In genomic region chr12:55816876-55817351, GRCh38 we compare ENCODE assay signal across 6 cellular contexts. TPM values are rescaled to one million over a fixed set of nuclear protein-coding genes. Genes with fewer than 3 reads are reported as not detected.
A peak's percentile ranks its signal among the peaks of the same experiment; 100 is the strongest.
DNase-seq lines count a peak whose midpoint lies in the region; ATAC-seq, FAIRE-seq and TF ChIP-seq lines count a peak whose summit lies in the region.

No MANE protein-coding gene starts in this region.

- TF ChIP-seq EP300 in H1 (IDR thresholded peaks at IDR 0.05; ENCODE audit: borderline replicate concordance in 1 of 2, low read depth in 2 of 2, low read length in 2 of 2): no peak

- H4K20me1 ChIP-seq in H1 (replicated peaks in 1 of 2; ENCODE audit: control insufficient read depth in 1 of 2, insufficient read depth in 2 of 2, low read length in 2 of 2): peaks cover 5 to 13% of the 10 kb centered on the region in 2 experiments

- peak overlapping the region; percentile 20 for H3K4ac ChIP-seq in H1 (replicated peaks; ENCODE audit: insufficient read length, low read depth, low read length)

- peak in 1 of 2 experiments; percentile 43 for DNase-seq in H1 (ENCODE audit: low read depth in 1 of 2, low spot score in 2 of 2)
- no peak for DNase-seq in retina
- DNase-seq in HuH-7 (ENCODE audit: low spot score): no peak

- peaks cover 4 to 12% (median 7%) of the 10 kb centered on the region in 4 experiments for H3K4me1 ChIP-seq in H1 (replicated peaks in 1 of 4; ENCODE audit: control insufficient read depth in 3 of 4, insufficient read depth in 4 of 4, low read length in 3 of 4)
- peaks cover 19% of the 10 kb centered on the region for H3K4me1 ChIP-seq in skeletal muscle satellite cell (ENCODE audit: control insufficient read depth, insufficient read depth, low read length)

- ATAC-seq in HG02610 (IDR thresholded peaks at IDR 0.05; ENCODE audit: unreplicated experiment): no peak

- no peak overlapping the region for H2BK120ac ChIP-seq in H1 (replicated peaks; ENCODE audit: low read depth, low read length)

- no peak overlapping the region for H2BK15ac ChIP-seq in H1 (ENCODE audit: low read length)

- peak overlapping the region; percentile 80 for H3K27ac ChIP-seq in KOPT-K1 (ENCODE audit: low read depth, low read length, poor library complexity, severe bottlenecking)
- H3K27ac ChIP-seq in H1 (ENCODE audit: low read depth, low read length): peak overlapping the region; percentile 91

- peak overlapping the region; percentile 96 to 99 (median 98) for H3K9ac ChIP-seq in H1 (replicated peaks in 1 of 4; ENCODE audit: extremely low read depth in 1 of 4, low read depth in 3 of 4, low read length in 3 of 4)
- H3K9ac ChIP-seq in skeletal muscle satellite cell (ENCODE audit: low read depth, low read length): peak overlapping the region; percentile 90

- peaks cover 34 to 70% of the 10 kb centered on the region in 2 experiments for H3K79me2 ChIP-seq in H1 (ENCODE audit: control insufficient read depth in 1 of 2, insufficient read depth in 2 of 2, low read length in 2 of 2)

- H4K91ac ChIP-seq in H1 (replicated peaks; ENCODE audit: insufficient read length, low read length): peak overlapping the region; percentile 67

- H3K27me3 ChIP-seq in H1 (replicated peaks in 1 of 4; ENCODE audit: control insufficient read depth in 3 of 4, extremely low read depth in 1 of 4, insufficient read depth in 3 of 4, low read length in 3 of 4) (no peaks in the 10 kb centered on the region), skeletal muscle satellite cell (ENCODE audit: control insufficient read depth, insufficient read depth, low read length) (no peaks in the 10 kb centered on the region)

- H3K36me3 ChIP-seq in KOPT-K1 (ENCODE audit: insufficient read depth, low read length) (peaks cover 73% of the 10 kb centered on the region), H1 (ENCODE audit: control insufficient read depth in 2 of 4, insufficient read depth in 4 of 4, low read length in 3 of 4) (peaks cover 8 to 37% (median 19%) of the 10 kb centered on the region in 4 experiments), skeletal muscle satellite cell (ENCODE audit: insufficient read depth, low read length) (peaks cover 49% of the 10 kb centered on the region)

- CTCF ChIA-PET in H1 (lab: Charles Lee; ENCODE audit: partially characterized antibody): interaction anchor here (1.0 to 18.0 kb wide), 9 partner anchors 14 to 262 kb away, joined by 3 to 224 read pairs (median 4); partner anchors contain the start of genes DGKA, DNAJC14, GDF11 and RAB5B

- POLR2A ChIA-PET in H1 (lab: Charles Lee; ENCODE audit: partially characterized antibody): interaction anchor here (1.1 to 14.0 kb wide), 14 partner anchors 5 to 139 kb away, joined by 3 to 133 read pairs (median 14); partner anchors contain the start of genes CD63, DNAJC14, ORMDL2 and SARNP

- H3K18ac ChIP-seq in H1 (ENCODE audit: extremely low read depth, low read length): peak overlapping the region; percentile 89

- H3K9me3 ChIP-seq in KOPT-K1 (ENCODE audit: insufficient read depth, low read length, poor library complexity, severe bottlenecking): no peaks in the 10 kb centered on the region
- H3K9me3 ChIP-seq in H1 (ENCODE audit: insufficient read depth in 2 of 2, low read depth in 1 of 2, low read length in 1 of 2): no peaks in the 10 kb centered on the region
- H3K9me3 ChIP-seq in skeletal muscle satellite cell (replicated peaks; ENCODE audit: low read length): no peaks in the 10 kb centered on the region

- H3K4me3 ChIP-seq in H1 (ENCODE audit: extremely low read depth in 1 of 4, insufficient read depth in 2 of 4, low read depth in 3 of 4, low read length in 4 of 4): peak overlapping the region; percentile 95 to 100 (median 96)
- peak overlapping the region; percentile 85 for H3K4me3 ChIP-seq in skeletal muscle satellite cell (ENCODE audit: low read length)

- no peak for TF ChIP-seq RAD21 in H1 (IDR thresholded peaks at IDR 0.05 in 1 of 2, conservative IDR thresholded peaks at IDR 0.05 in 1 of 2; ENCODE audit: low read depth in 2 of 2, low read length in 2 of 2)

- FAIRE-seq in H1 (lab: Jason Lieb, UNC): no peak

- no peak for TF ChIP-seq CTCF in H1 (IDR thresholded peaks at IDR 0.05; ENCODE audit: control extremely low read depth in 1 of 3, insufficient read depth in 1 of 3, low read depth in 1 of 3, low read length in 3 of 3)

- TF ChIP-seq POLR2A in H1 (IDR thresholded peaks at IDR 0.05; ENCODE audit: control extremely low read depth in 1 of 2, low read depth in 2 of 2, low read length in 2 of 2): no peak

- peak overlapping the region; percentile 75 for H4K5ac ChIP-seq in H1 (ENCODE audit: insufficient read length, low read depth, low read length)

- H3K14ac ChIP-seq in H1 (ENCODE audit: insufficient read length): no peak overlapping the region

- peak overlapping the region; percentile 87 for H2AFZ ChIP-seq in H1 (ENCODE audit: low read length)

- H2BK20ac ChIP-seq in H1 (ENCODE audit: low read length): no peak overlapping the region

- WGBS in H1 (ENCODE audit: extremely low coverage in 1 of 2, insufficient coverage in 1 of 2, insufficient read length in 1 of 2, insufficient replicate concordance in 2 of 2, low coverage in 1 of 2, low lambda C conversion rate in 2 of 2, missing lambda C conversion rate in 1 of 2), 2 experiments: 6% methylated on average over 14 of the region's 14 CpGs; no CpG with 5 or more reads in 1 of the 2 experiments

- H4K8ac ChIP-seq in H1 (ENCODE audit: extremely low read depth, insufficient read depth, low read length): no peak overlapping the region

- H2BK5ac ChIP-seq in H1 (ENCODE audit: low read depth, low read length): peak overlapping the region; percentile 95

- H3K23ac ChIP-seq in H1 (ENCODE audit: insufficient read length): no peak overlapping the region

- peak overlapping the region; percentile 71; the same call in 1 of the 2 replicates for H2BK12ac ChIP-seq in H1 (ENCODE audit: low read depth, low read length)

- peaks cover 2% of the 10 kb centered on the region; the same call in 1 of the 2 replicates for H3K23me2 ChIP-seq in H1 (ENCODE audit: low read depth, low read length)

- H3K4me2 ChIP-seq in H1 (ENCODE audit: insufficient read depth in 1 of 2, low read depth in 2 of 2, low read length in 2 of 2): peak overlapping the region; percentile 81 to 82
- peak overlapping the region; percentile 83 for H3K4me2 ChIP-seq in skeletal muscle satellite cell (ENCODE audit: low read length)

- H3K79me1 ChIP-seq in H1 (ENCODE audit: low read depth, low read length): peaks cover 6% of the 10 kb centered on the region; the same call in 1 of the 2 replicates

- H3K56ac ChIP-seq in H1 (replicated peaks; ENCODE audit: insufficient read length, low read depth, low read length): peak overlapping the region; percentile 75

- H2AK5ac ChIP-seq in H1 (ENCODE audit: low read depth, low read length): peak overlapping the region; percentile 72; the same call in 1 of the 2 replicates

TF ChIP-seq in H1, 55 proteins besides CTCF, POLR2A, EP300 and RAD21 (continues in another document):
- TF ChIP-seq BRCA1 (IDR thresholded peaks at IDR 0.05; ENCODE audit: low read depth, low read length) (no peak), HDAC2 (IDR thresholded peaks at IDR 0.05; ENCODE audit: borderline replicate concordance in 1 of 2, low read depth in 2 of 2, low read length in 2 of 2) (peak in 1 of 2 experiments; percentile 37; a peak in 1 of 4 replicates)

RNA-seq across cellular contexts. Expression of gene SARNP, which starts 0.6 kb away (rescaled TPM):
- total RNA-seq in H1 (2021; fragmentation: NEBNext Ultra II Directional; extraction: Animal tissue kit (Norgen Biotek cat#: 25700)): 114 and 117 TPM in 2 replicates
- polyA plus RNA-seq in H1 (2011; rRNA removed): 140 and 226 TPM in 2 replicates
- 160 TPM for polyA plus RNA-seq in H1 (2011; cell fraction: cytosol; rRNA removed)
- polyA plus RNA-seq in H1 (2011; cell fraction: nucleus; rRNA removed): 50.3 TPM
- 129 to 246 TPM (median 145 TPM) in 4 replicates for polyA plus RNA-seq in H1 (2012, experiment 1 of 2)
- polyA plus RNA-seq in H1 (2012, experiment 2 of 2): 27.3 TPM
- polyA plus RNA-seq in H1 (2013, experiment 1 of 2): 185 TPM
- polyA plus RNA-seq in H1 (2013, experiment 2 of 2): 206 TPM
- 25.1 and 38.6 TPM in 2 replicates for polyA minus RNA-seq in H1 (2011; rRNA and poly(A)+ RNA removed)
- 16.7 TPM for polyA minus RNA-seq in H1 (2011; cell fraction: cytosol; rRNA and poly(A)+ RNA removed)
- 25.4 TPM for polyA minus RNA-seq in H1 (2011; cell fraction: nucleus; rRNA and poly(A)+ RNA removed)
- total RNA-seq in skeletal muscle satellite cell (2012; rRNA removed): 64.0 and 70.2 TPM in 2 replicates

RNA-seq across cellular contexts. Expression of gene ORMDL2, which starts 0.9 kb away (rescaled TPM):
- 34.1 and 39.0 TPM in 2 replicates for total RNA-seq in H1 (2021; fragmentation: NEBNext Ultra II Directional; extraction: Animal tissue kit (Norgen Biotek cat#: 25700))
- polyA plus RNA-seq in H1 (2011; rRNA removed): 50.4 and 65.6 TPM in 2 replicates
- 26.9 TPM for polyA plus RNA-seq in H1 (2011; cell fraction: cytosol; rRNA removed)
- 33.3 TPM for polyA plus RNA-seq in H1 (2011; cell fraction: nucleus; rRNA removed)
- polyA plus RNA-seq in H1 (2012, experiment 1 of 2): 53.7 to 58.3 TPM (median 56.2 TPM) in 4 replicates
- 31.6 TPM for polyA plus RNA-seq in H1 (2012, experiment 2 of 2)
- polyA plus RNA-seq in H1 (2013, experiment 1 of 2): 77.7 TPM
- polyA plus RNA-seq in H1 (2013, experiment 2 of 2): 93.6 TPM
- polyA minus RNA-seq in H1 (2011; rRNA and poly(A)+ RNA removed): 60.5 and 75.9 TPM in 2 replicates
- 23.1 TPM for polyA minus RNA-seq in H1 (2011; cell fraction: cytosol; rRNA and poly(A)+ RNA removed)
- 42.2 TPM for polyA minus RNA-seq in H1 (2011; cell fraction: nucleus; rRNA and poly(A)+ RNA removed)
- total RNA-seq in skeletal muscle satellite cell (2012; rRNA removed): 17.0 and 19.7 TPM in 2 replicates

RNA-seq across cellular contexts. Expression of gene DNAJC14, which starts 12.5 kb away (rescaled TPM):
- total RNA-seq in H1 (2021; fragmentation: NEBNext Ultra II Directional; extraction: Animal tissue kit (Norgen Biotek cat#: 25700)): 32.3 and 34.3 TPM in 2 replicates
- 14.7 and 18.5 TPM in 2 replicates for polyA plus RNA-seq in H1 (2011; rRNA removed)
- 13.0 TPM for polyA plus RNA-seq in H1 (2011; cell fraction: cytosol; rRNA removed)
- polyA plus RNA-seq in H1 (2011; cell fraction: nucleus; rRNA removed): 11.6 TPM
- 25.1 to 28.7 TPM (median 26.4 TPM) in 4 replicates for polyA plus RNA-seq in H1 (2012, experiment 1 of 2)
- 14.0 TPM for polyA plus RNA-seq in H1 (2012, experiment 2 of 2)
- polyA plus RNA-seq in H1 (2013, experiment 1 of 2): 18.1 TPM
- 22.4 TPM for polyA plus RNA-seq in H1 (2013, experiment 2 of 2)
- polyA minus RNA-seq in H1 (2011; rRNA and poly(A)+ RNA removed): 9.6 and 13.2 TPM in 2 replicates
- 7.6 TPM for polyA minus RNA-seq in H1 (2011; cell fraction: cytosol; rRNA and poly(A)+ RNA removed)
- polyA minus RNA-seq in H1 (2011; cell fraction: nucleus; rRNA and poly(A)+ RNA removed): 9.3 TPM
- 32.7 and 36.5 TPM in 2 replicates for total RNA-seq in skeletal muscle satellite cell (2012; rRNA removed)

RNA-seq across cellular contexts. Expression of gene MMP19, which starts 25.8 kb away (rescaled TPM):
- 2.6 and 2.7 TPM in 2 replicates for total RNA-seq in H1 (2021; fragmentation: NEBNext Ultra II Directional; extraction: Animal tissue kit (Norgen Biotek cat#: 25700))
- polyA plus RNA-seq in H1 (2011; rRNA removed): 2.8 and 3.3 TPM in 2 replicates
- polyA plus RNA-seq in H1 (2011; cell fraction: cytosol; rRNA removed): 3.1 TPM
- 7.1 TPM for polyA plus RNA-seq in H1 (2011; cell fraction: nucleus; rRNA removed)
- polyA plus RNA-seq in H1 (2012, experiment 1 of 2): 2.7 to 3.2 TPM (median 2.9 TPM) in 4 replicates
- 2.0 TPM for polyA plus RNA-seq in H1 (2012, experiment 2 of 2)
- 2.3 TPM for polyA plus RNA-seq in H1 (2013, experiment 1 of 2)
- 2.1 TPM for polyA plus RNA-seq in H1 (2013, experiment 2 of 2)
- 1.5 and 1.6 TPM in 2 replicates for polyA minus RNA-seq in H1 (2011; rRNA and poly(A)+ RNA removed)
- 2.5 TPM for polyA minus RNA-seq in H1 (2011; cell fraction: cytosol; rRNA and poly(A)+ RNA removed)
- polyA minus RNA-seq in H1 (2011; cell fraction: nucleus; rRNA and poly(A)+ RNA removed): 3.5 TPM
- 6.8 and 7.9 TPM in 2 replicates for total RNA-seq in skeletal muscle satellite cell (2012; rRNA removed)
